19 cellular contexts compared by ENCODE assay signal in genomic region chr12:80607361-80608135, GRCh38.
DNase-seq lines count a peak whose midpoint lies in the region; ATAC-seq and TF ChIP-seq lines count a peak whose summit lies in the region.
"Had no signal": no experiment of that assay in that cellular context is flagged by ENCODE, and none has a peak within 500 bp of the region (broad histone marks: within the 10 kb centered on the region; RNA-seq: fewer than 3 reads in every experiment).

No MANE protein-coding gene starts in this region.

- no peak for ATAC-seq in left cardiac atrium
- no peak for ATAC-seq in GM18519 (IDR thresholded peaks at IDR 0.05; ENCODE audit: low FRiP score, unreplicated experiment)
- ATAC-seq: body of pancreas, sciatic nerve, T-helper 17 cell had no signal

- H3K9me2 ChIP-seq in OCI-LY1 (ENCODE audit: low read depth, low read length): no peaks in the 10 kb centered on the region

- H3K4me3 Mint-ChIP-seq in type B pancreatic cell: no peak overlapping the region
- H3K4me3 Mint-ChIP-seq: nephron, T-helper 17 cell had no signal

- no peak overlapping the region for H3K27ac Mint-ChIP-seq in type B pancreatic cell
- H3K27ac Mint-ChIP-seq: nephron, T-helper 17 cell had no signal

- H3K9me3 ChIP-seq in left ventricle myocardium inferior (replicated peaks): no peaks in the 10 kb centered on the region
- H3K9me3 ChIP-seq in OCI-LY1 (ENCODE audit: low read length): no peaks in the 10 kb centered on the region
- H3K9me3 ChIP-seq: body of pancreas, Peyer's patch, thyroid gland had no signal

- no peak overlapping the region for H3K4me2 ChIP-seq in OCI-LY1 (ENCODE audit: low read length)

- no peak for DNase-seq in left ventricle myocardium inferior
- no peak for DNase-seq in left cardiac atrium
- DNase-seq in epithelial cell of proximal tubule (ENCODE audit: low read depth): no peak
- DNase-seq in type B pancreatic cell (ENCODE audit: extremely low spot score, unreplicated experiment): no peak
- no peak for DNase-seq in GM19238 (ENCODE audit: insufficient read length, low spot score)
- no peak for DNase-seq in stimulated activated CD4-positive, alpha-beta T cell treated with anti-CD3 and anti-CD28 coated beads, Interleukin-2, amount 100 ng/mL, for 24 hours
- DNase-seq: activated CD4-positive, alpha-beta T cell treated with anti-CD3 and anti-CD28 coated beads for 1 hour; activated naive CD4-positive, alpha-beta T cell treated with anti-CD3 and anti-CD28 coated beads, Interleukin-2, amount 50 U/mL, for 16 hours; body of pancreas; NCI-H1436 treated with DMSO at 0.1 percent for 48 hours; NCI-H446; Peyer's patch; stimulated activated CD4-positive, alpha-beta T cell treated with anti-CD3 and anti-CD28 coated beads, Interleukin-4, amount 100 ng/mL, for 24 hours; T-helper 17 cell; thyroid gland had no signal

- H3K79me2 ChIP-seq in OCI-LY1 (ENCODE audit: insufficient read depth, low read length): no peaks in the 10 kb centered on the region

- H2AFZ ChIP-seq in OCI-LY1 (ENCODE audit: low read length): no peak overlapping the region

- H3F3A ChIP-seq in OCI-LY1 (ENCODE audit: insufficient read depth, low read length): no peaks in the 10 kb centered on the region

- H3K27ac ChIP-seq in left ventricle myocardium inferior (replicated peaks): no peak overlapping the region
- no peak overlapping the region for H3K27ac ChIP-seq in OCI-LY1 (ENCODE audit: low read depth, low read length, poor library complexity, severe bottlenecking)
- H3K27ac ChIP-seq: body of pancreas, Peyer's patch, thyroid gland had no signal

- H3K4me3 ChIP-seq in left ventricle myocardium inferior (no peak overlapping the region), OCI-LY1 (ENCODE audit: low read depth, low read length, poor library complexity, severe bottlenecking) (no peak overlapping the region), epithelial cell of proximal tubule (ENCODE audit: low read depth, low read length) (no peak overlapping the region)
- H3K4me3 ChIP-seq: body of pancreas, Peyer's patch, thyroid gland had no signal

- H3K36me3 Mint-ChIP-seq in type B pancreatic cell: no peaks in the 10 kb centered on the region

- no peak overlapping the region for H3K9ac ChIP-seq in OCI-LY1 (ENCODE audit: low read length)

- H4K20me1 ChIP-seq in OCI-LY1 (ENCODE audit: insufficient read depth, low read length): no peaks in the 10 kb centered on the region

- H3K27me3 ChIP-seq in left ventricle myocardium inferior (ENCODE audit: low read depth) (no peaks in the 10 kb centered on the region), OCI-LY1 (ENCODE audit: insufficient read depth, low read length) (no peaks in the 10 kb centered on the region)
- H3K27me3 ChIP-seq: body of pancreas, thyroid gland had no signal

- H3K4me1 Mint-ChIP-seq in type B pancreatic cell (ENCODE audit: unreplicated experiment): no peaks in the 10 kb centered on the region
- H3K4me1 Mint-ChIP-seq: nephron, T-helper 17 cell had no signal

- H3K9me3 Mint-ChIP-seq in type B pancreatic cell: no peaks in the 10 kb centered on the region
- H3K9me3 Mint-ChIP-seq: nephron had no signal

- intact Hi-C loops in left ventricle myocardium inferior (cut with micrococcal nuclease) (no loop called here), left cardiac atrium (cut with DNase I) (no loop called here)

- H3K4me1 ChIP-seq in left ventricle myocardium inferior (no peaks in the 10 kb centered on the region), OCI-LY1 (ENCODE audit: insufficient read depth, low read length, severe bottlenecking) (no peaks in the 10 kb centered on the region)
- H3K4me1 ChIP-seq: body of pancreas, Peyer's patch, thyroid gland had no signal

- H3K36me3 ChIP-seq in left ventricle myocardium inferior (no peaks in the 10 kb centered on the region), OCI-LY1 (ENCODE audit: insufficient read depth, low read length) (no peaks in the 10 kb centered on the region)
- H3K36me3 ChIP-seq: Peyer's patch, thyroid gland had no signal

- H3K27me3 Mint-ChIP-seq in type B pancreatic cell: no peaks in the 10 kb centered on the region
- H3K27me3 Mint-ChIP-seq: T-helper 17 cell had no signal

- TF ChIP-seq CTCF in left ventricle myocardium inferior (IDR thresholded peaks at IDR 0.05; ENCODE audit: borderline replicate concordance) (peak; percentile 14), OCI-LY1 (IDR thresholded peaks at IDR 0.05; ENCODE audit: low read length) (peak; percentile 31; the same call in 1 of the 2 replicates), epithelial cell of proximal tubule (conservative IDR thresholded peaks at IDR 0.05; ENCODE audit: low read depth, low read length) (peak; percentile 54), type B pancreatic cell (conservative IDR thresholded peaks at IDR 0.05) (peak; percentile 57)
